In the genomic region with DNA sequence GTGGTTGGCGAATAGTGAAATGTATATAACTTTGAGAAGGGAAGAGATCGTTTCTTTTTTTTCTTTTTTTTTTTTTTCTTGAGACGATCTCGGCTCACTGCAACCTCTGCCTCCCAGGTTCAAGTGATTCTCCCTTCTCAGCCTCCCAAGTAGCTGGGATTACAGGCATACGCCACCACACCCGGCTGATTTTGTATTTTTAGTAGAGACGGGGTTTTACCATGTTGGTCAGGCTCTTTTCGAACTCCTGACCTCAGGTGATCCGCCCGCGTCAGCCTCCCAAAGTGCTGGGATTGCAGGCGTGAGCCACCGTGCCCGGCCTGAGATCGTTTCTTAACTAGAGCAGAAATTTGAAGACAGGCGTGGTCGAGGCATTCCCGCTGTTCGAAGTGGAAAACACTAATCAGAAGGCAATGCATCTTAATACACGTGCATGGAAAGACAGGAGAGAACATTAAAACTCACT, we compare ENCODE assay signal across 8 cellular contexts. TPM values are rescaled to one million over a fixed set of nuclear protein-coding genes. Genes with fewer than 3 reads are reported as not detected.
A peak's percentile ranks its signal among the peaks of the same experiment; 100 is the strongest.
DNase-seq lines count a peak whose midpoint lies in the region; ATAC-seq, FAIRE-seq and TF ChIP-seq lines count a peak whose summit lies in the region.
"Not testable (repeated sequence)": the region's sequence is repeated elsewhere in the genome, so short reads cannot be mapped to it uniquely, and the experiment has no call there.

No MANE protein-coding gene starts in this region.

- peaks cover 24% of the 10 kb centered on the region for H3K4me1 Mint-ChIP-seq in mesothelial cell of epicardium

- H3K4me2 ChIP-seq in A549, result peak overlapping the region; percentile 82
- peak overlapping the region; percentile 97 for H3K4me2 ChIP-seq in HCT116 (ENCODE audit: low read length)
- H3K4me2 ChIP-seq in PC-3 (ENCODE audit: low read length), result peak overlapping the region; percentile 95
- H3K4me2 ChIP-seq in skeletal muscle satellite cell (ENCODE audit: low read length), result peak overlapping the region; percentile 93

- BruUV-seq in HCT116 (replicated peaks; lab: Mats Ljungman, UMichigan) (TSS peak; percentile 86), PC-3 (replicated peaks; lab: Mats Ljungman, UMichigan) (TSS peak; percentile 94)

- H3K4me3 ChIP-seq in A549 (peak overlapping the region; percentile 79), HCT116 (replicated peaks in 1 of 2; ENCODE audit: low read depth in 1 of 2, low read length in 2 of 2) (peak overlapping the region; percentile 61 to 84), PC-3 (ENCODE audit: low read length) (peak overlapping the region; percentile 91), cardiac fibroblast (replicated peaks in 1 of 2; ENCODE audit: low read depth in 2 of 2, low read length in 2 of 2) (peak overlapping the region; percentile 63 to 76), skeletal muscle satellite cell (ENCODE audit: low read length) (peak overlapping the region; percentile 94)

- H3K4me3 Mint-ChIP-seq in mesothelial cell of epicardium, result peak overlapping the region; percentile 88

- CTCF ChIA-PET in A549 (lab: Yijun Ruan, JAX), result interaction anchor here (0.5 to 4.0 kb wide), 22 partner anchors 9 to 1870 kb away, joined by 3 to 25 read pairs (median 4); a partner anchor contains a TSS
- CTCF ChIA-PET in HCT116 (lab: Charles Lee), result interaction anchor here (0.6 to 1.6 kb wide), 14 partner anchors 20 to 769 kb away, joined by 3 to 19 read pairs (median 4); a partner anchor contains a TSS
- CTCF ChIA-PET in PC-3 (lab: Charles Lee), result interaction anchor here (0.6 to 1.6 kb wide), 7 partner anchors 13 to 324 kb away, joined by 3 to 18 read pairs (median 3); a partner anchor contains a TSS

- not testable (repeated sequence) for TF ChIP-seq EP300 in A549 (IDR thresholded peaks at IDR 0.05)

- peak overlapping the region; percentile 79 for H3K9ac ChIP-seq in HCT116 (ENCODE audit: low read length)
- peak overlapping the region; percentile 79 for H3K9ac ChIP-seq in PC-3 (ENCODE audit: low read length)
- H3K9ac ChIP-seq in skeletal muscle satellite cell (ENCODE audit: low read depth, low read length), result peak overlapping the region; percentile 85

- H3K27me3 Mint-ChIP-seq in mesothelial cell of epicardium (ENCODE audit: low read depth), result not testable (repeated sequence)

- peaks cover 34% of the 10 kb centered on the region for H3K79me2 ChIP-seq in HCT116 (ENCODE audit: insufficient read depth, low read length)
- H3K79me2 ChIP-seq in PC-3 (ENCODE audit: low read length), result peaks cover 35% of the 10 kb centered on the region

- H3K9me3 ChIP-seq in A549; HCT116 (ENCODE audit: control insufficient read depth in 1 of 2, insufficient read depth in 1 of 2, low read depth in 1 of 2, low read length in 2 of 2); PC-3 (ENCODE audit: low read length); skeletal muscle satellite cell (replicated peaks; ENCODE audit: low read length): not testable (repeated sequence)

- not testable (repeated sequence) for H3K9me2 ChIP-seq in HCT116 (ENCODE audit: insufficient read depth); PC-3 (replicated peaks; ENCODE audit: low read length)

- H3K27me3 ChIP-seq in HCT116 (ENCODE audit: insufficient read depth, low read length); PC-3 (ENCODE audit: low read length); skeletal muscle satellite cell (ENCODE audit: control insufficient read depth, insufficient read depth, low read length): not testable (repeated sequence)

- peaks cover 17% of the 10 kb centered on the region for H3K4me1 ChIP-seq in A549
- H3K4me1 ChIP-seq in HCT116 (ENCODE audit: control insufficient read depth in 1 of 2, insufficient read depth in 2 of 2, low read length in 2 of 2), result peaks cover 10 to 24% of the 10 kb centered on the region in 2 experiments
- H3K4me1 ChIP-seq in PC-3 (ENCODE audit: insufficient read depth, low read length), result peaks cover 23% of the 10 kb centered on the region
- H3K4me1 ChIP-seq in skeletal muscle satellite cell (ENCODE audit: control insufficient read depth, insufficient read depth, low read length), result peaks cover 17% of the 10 kb centered on the region

- TF ChIP-seq POLR2A in A549 (IDR thresholded peaks at IDR 0.05; ENCODE audit: low read length); HCT116 (IDR thresholded peaks at IDR 0.05; ENCODE audit: borderline replicate concordance, extremely low read depth, insufficient read depth, insufficient read length): not testable (repeated sequence)

- POLR2A ChIA-PET in A549 (lab: Yijun Ruan, JAX) (interaction anchor here (0.7 to 2.3 kb wide), 9 partner anchors 10 to 1779 kb away, joined by 3 to 19 read pairs (median 3); a partner anchor contains a TSS), HCT116 (lab: Charles Lee) (interaction anchor here (0.9 to 1.0 kb wide), 2 partner anchors 11 to 51 kb away, joined by 3 to 6 read pairs; a partner anchor contains a TSS), PC-3 (lab: Charles Lee; ENCODE audit: unreplicated experiment) (interaction anchor here (0.5 to 1.4 kb wide), 4 partner anchors 51 to 77 kb away, joined by 3 to 26 read pairs (median 4); a partner anchor contains a TSS)

- peak; percentile 10 to 15 for DNase-seq in A549 (ENCODE audit: low read depth in 1 of 2, low spot score in 1 of 2)
- not testable (repeated sequence) for DNase-seq in HCT116 (ENCODE audit: low read depth, low spot score); cardiac fibroblast (ENCODE audit: low read depth in 2 of 2); mesothelial cell of epicardium (ENCODE audit: low spot score in 2 of 2, unreplicated experiment in 2 of 2)
- peak; percentile 32 for DNase-seq in PC-3
- peak; percentile 57 for DNase-seq in activated CD8-positive, alpha-beta memory T cell treated with anti-CD3 and anti-CD28 coated beads, Interleukin-2, amount 50 U/mL, for 48 hours
- peak; percentile 40 for DNase-seq in Right ventricle myocardium superior

- ATAC-seq in A549, result peak in 1 of 2 experiments; percentile 5; a peak in 3 of 6 replicates
- not testable (repeated sequence) for ATAC-seq in HCT116; PC-3; Right ventricle myocardium superior (ENCODE audit: poor library complexity)

- H2AFZ ChIP-seq in HCT116 (ENCODE audit: low read depth, low read length, poor library complexity, severe bottlenecking) (peak overlapping the region; percentile 23), PC-3 (ENCODE audit: low read length) (peak overlapping the region; percentile 94)

- H3K36me3 ChIP-seq in HCT116 (ENCODE audit: control insufficient read depth in 1 of 2, insufficient read depth in 2 of 2, low read length in 2 of 2); PC-3 (ENCODE audit: low read depth, low read length); skeletal muscle satellite cell (ENCODE audit: insufficient read depth, low read length): not testable (repeated sequence)

- not testable (repeated sequence) for TF ChIP-seq CTCF in A549 (IDR thresholded peaks at IDR 0.05); HCT116 (IDR thresholded peaks at IDR 0.05 in 2 of 3, conservative IDR thresholded peaks at IDR 0.05 in 1 of 3; ENCODE audit: borderline replicate concordance in 1 of 3, insufficient read depth in 1 of 3, low read depth in 2 of 3, low read length in 2 of 3); PC-3 (conservative IDR thresholded peaks at IDR 0.05; ENCODE audit: low read depth, low read length); cardiac fibroblast (IDR thresholded peaks at IDR 0.05; ENCODE audit: low read depth, low read length); mesothelial cell of epicardium (IDR thresholded peaks at IDR 0.05; ENCODE audit: unreplicated experiment)

- not testable (repeated sequence) for H3F3A ChIP-seq in PC-3 (ENCODE audit: low read length, unreplicated experiment)

- H3K9me3 Mint-ChIP-seq in mesothelial cell of epicardium, result not testable (repeated sequence)

- peak overlapping the region; percentile 90 to 97 for H3K27ac ChIP-seq in A549
- peak overlapping the region; percentile 36; the same call in 1 of the 2 replicates for H3K27ac ChIP-seq in HCT116 (ENCODE audit: low read depth, low read length)
- peak overlapping the region; percentile 43 for H3K27ac ChIP-seq in PC-3 (ENCODE audit: low read length)

- H4K20me1 ChIP-seq in HCT116 (ENCODE audit: insufficient read depth); PC-3 (ENCODE audit: low read length): not testable (repeated sequence)

- RAD21 ChIA-PET in HCT116 (lab: Charles Lee; ENCODE audit: low non-redundant PET in 1 of 2, low total read pairs in 2 of 2, uncharacterized antibody in 2 of 2, unreplicated experiment in 2 of 2), result not testable (repeated sequence)

- WGBS in A549 (ENCODE audit: missing lambda C conversion rate), result 8% methylated on average over 20 of the region's 20 CpGs

- not testable (repeated sequence) for H3K36me3 Mint-ChIP-seq in mesothelial cell of epicardium

- intact Hi-C loops in HCT116 (cut with micrococcal nuclease), result loop anchor here (1.0 to 5.0 kb wide), 2 partner anchors 67 to 753 kb away; a partner anchor contains a TSS
- intact Hi-C loops in PC-3 (cut with micrococcal nuclease), result loop anchor here (1.0 to 2.0 kb wide), 3 partner anchors 51 to 751 kb away; a partner anchor contains a TSS
- intact Hi-C loops in Right ventricle myocardium superior (cut with DNase I), result loop anchor here (5.0 kb wide), 1 partner anchor 63 kb away; no protein-coding TSS in a partner anchor

- not testable (repeated sequence) for FAIRE-seq in A549 (lab: Jason Lieb, UNC)

- TF ChIP-seq RAD21 in A549 (conservative IDR thresholded peaks at IDR 0.05 in 1 of 2, IDR thresholded peaks at IDR 0.05 in 1 of 2); HCT116 (IDR thresholded peaks at IDR 0.05; ENCODE audit: low read depth): not testable (repeated sequence)

- H3K27ac Mint-ChIP-seq in mesothelial cell of epicardium, result peak overlapping the region; percentile 91

RNA-seq across cellular contexts. Expression of a gene that starts 0.9 kb away (rescaled TPM):
- polyA plus RNA-seq in A549 (2011; rRNA removed), result 15.1 and 16.3 TPM in 2 replicates
- polyA plus RNA-seq in A549 (2012; cell fraction: cytosol; rRNA removed), result 6.3 and 8.9 TPM in 2 replicates
- 6.9 and 9.6 TPM in 2 replicates for polyA plus RNA-seq in A549 (2012; cell fraction: nucleus; rRNA removed)
- 12.5 to 13.9 TPM (median 12.9 TPM) in 3 replicates for polyA plus RNA-seq in A549 (2017; fragmentation: RNase III; extraction: RNeasy Plus Mini Kit Qiagen cat#74134 plus additional on column Dnase treatment)
- polyA minus RNA-seq in A549 (2011; rRNA and poly(A)+ RNA removed), result 13.7 and 14.3 TPM in 2 replicates
- total RNA-seq in HCT116 (2021; ENCODE audit: unreplicated experiment), result 20.3 TPM
- 5.1 and 5.9 TPM in 2 replicates for polyA plus RNA-seq in HCT116 (2012)
- 27.4 and 30.4 TPM in 2 replicates for total RNA-seq in PC-3 (2014; rRNA removed)
- 11.3 TPM for total RNA-seq in Right ventricle myocardium superior
- total RNA-seq in mesothelial cell of epicardium, result 14.6 to 16.7 TPM (median 16.4 TPM) in 3 replicates
- total RNA-seq in skeletal muscle satellite cell (2012; rRNA removed), result 15.9 and 16.0 TPM in 2 replicates

RNA-seq across cellular contexts. Expression of a gene that starts 51.2 kb away (rescaled TPM):
- polyA plus RNA-seq in A549 (2011; rRNA removed) (43.2 and 45.9 TPM in 2 replicates), A549 (2017; fragmentation: RNase III; extraction: RNeasy Plus Mini Kit Qiagen cat#74134 plus additional on column Dnase treatment) (19.7 to 20.6 TPM (median 19.8 TPM) in 3 replicates)
- 9.5 and 17.0 TPM in 2 replicates for polyA plus RNA-seq in A549 (2012; cell fraction: cytosol; rRNA removed)
- polyA plus RNA-seq in A549 (2012; cell fraction: nucleus; rRNA removed), result 13.1 and 14.9 TPM in 2 replicates
- 31.2 and 33.7 TPM in 2 replicates for polyA minus RNA-seq in A549 (2011; rRNA and poly(A)+ RNA removed)
- total RNA-seq in HCT116 (2021; ENCODE audit: unreplicated experiment) (52.5 TPM), PC-3 (2014; rRNA removed) (63.6 and 66.5 TPM in 2 replicates), Right ventricle myocardium superior (29.5 TPM), mesothelial cell of epicardium (50.9 to 51.8 TPM (median 51.7 TPM) in 3 replicates)
- polyA plus RNA-seq in HCT116 (2012), result 10.2 and 14.6 TPM in 2 replicates
- 29.4 and 33.6 TPM in 2 replicates for total RNA-seq in skeletal muscle satellite cell (2012; rRNA removed)

Comparison
In these comparisons a context has a peak if more than half of its experiments do, and no peak if none do; other contexts are left out.
1. H3K27ac ChIP-seq: peak in every context shown above with its lines; median percentile 94 in A549; 43 in PC-3; 36 in HCT116.